ENCODE assay signal across 13 cellular contexts in the genomic region with DNA sequence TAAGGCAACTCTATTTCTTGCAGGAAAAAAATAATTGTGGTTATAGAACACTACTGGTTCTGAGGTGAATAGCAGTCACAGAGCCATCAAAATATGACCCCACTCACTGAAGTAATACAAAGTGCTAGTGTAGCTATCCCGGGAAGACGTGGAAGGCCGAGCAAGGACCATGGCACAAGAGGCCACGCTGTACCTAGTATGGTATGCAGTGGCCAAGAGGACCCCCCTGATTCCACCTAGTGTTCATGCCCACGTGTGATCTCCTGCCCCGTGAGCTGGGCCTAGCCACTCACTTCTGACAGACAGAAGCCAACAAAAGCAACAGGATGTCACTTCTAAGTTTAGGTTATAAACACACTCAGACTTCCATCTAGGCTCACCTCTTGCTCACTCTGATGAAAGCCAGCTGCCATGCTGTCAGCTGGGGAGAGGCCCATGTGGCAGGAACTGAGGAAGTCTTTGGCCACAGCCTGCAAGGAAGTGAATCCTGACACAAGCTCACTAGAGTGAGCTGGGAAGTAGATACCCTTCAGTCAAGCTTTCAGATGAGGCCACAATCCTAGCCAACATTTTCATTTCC. TPM values are rescaled to one million over a fixed set of nuclear protein-coding genes. Genes with fewer than 3 reads are reported as not detected.
DNase-seq lines count a peak whose midpoint lies in the region; ATAC-seq and TF ChIP-seq lines count a peak whose summit lies in the region.
"Had no signal": no experiment of that assay in that cellular context is flagged by ENCODE, and none has a peak within 500 bp of the region (broad histone marks: within the 10 kb centered on the region; RNA-seq: fewer than 3 reads in every experiment).

No MANE protein-coding gene starts in this region.

- ATAC-seq in right cardiac atrium = no peak
- no peak for ATAC-seq in stimulated activated effector memory CD8-positive, alpha-beta T cell treated with anti-CD3 and anti-CD28 coated beads, Interleukin-12 subunit alpha, Interleukin-12 subunit beta, amount 100 ng/mL, for 72 hours
- no peak for ATAC-seq in GM18502 (IDR thresholded peaks at IDR 0.05; ENCODE audit: poor library complexity, unreplicated experiment)

- intact Hi-C loops in right cardiac atrium (cut with DNase I) = no loop called here

- no peaks in the 10 kb centered on the region for H3K9me3 Mint-ChIP-seq in stimulated activated effector memory CD8-positive, alpha-beta T cell treated with anti-CD3 and anti-CD28 coated beads, Interleukin-12 subunit alpha, Interleukin-12 subunit beta, amount 100 ng/mL, for 72 hours

- H3K27me3 ChIP-seq in cardiac muscle cell (no peaks in the 10 kb centered on the region), right cardiac atrium (ENCODE audit: control insufficient read depth, insufficient read depth) (no peaks in the 10 kb centered on the region)
- no peaks in the 10 kb centered on the region for H3K27me3 ChIP-seq in effector memory CD4-positive, alpha-beta T cell (replicated peaks; ENCODE audit: control insufficient read depth, insufficient read depth, low read length, poor library complexity, severe bottlenecking)
- H3K27me3 ChIP-seq: sigmoid colon had no signal

- H3K27ac Mint-ChIP-seq in stimulated activated effector memory CD8-positive, alpha-beta T cell treated with anti-CD3 and anti-CD28 coated beads, Interleukin-12 subunit alpha, Interleukin-12 subunit beta, amount 100 ng/mL, for 72 hours = peak overlapping the region; percentile 46

- no peaks in the 10 kb centered on the region for H3K4me1 ChIP-seq in cardiac muscle cell (ENCODE audit: low read depth)
- H3K4me1 ChIP-seq in right cardiac atrium (ENCODE audit: control insufficient read depth, insufficient read depth, low read length) = no peaks in the 10 kb centered on the region
- no peaks in the 10 kb centered on the region for H3K4me1 ChIP-seq in effector memory CD4-positive, alpha-beta T cell (ENCODE audit: control insufficient read depth, insufficient read depth, low read length, poor library complexity, severe bottlenecking)
- H3K4me1 ChIP-seq: sigmoid colon had no signal

- no peaks in the 10 kb centered on the region for H3K9me3 ChIP-seq in cardiac muscle cell (ENCODE audit: low read depth)
- H3K9me3 ChIP-seq in right cardiac atrium (ENCODE audit: control insufficient read depth, low read length) = no peaks in the 10 kb centered on the region
- no peaks in the 10 kb centered on the region for H3K9me3 ChIP-seq in effector memory CD4-positive, alpha-beta T cell (ENCODE audit: control insufficient read depth, low read length)
- H3K9me3 ChIP-seq: sigmoid colon had no signal

- H3K27ac ChIP-seq in cardiac muscle cell (peak overlapping the region; percentile 68), right cardiac atrium (ENCODE audit: low read length) (no peak overlapping the region)
- H3K27ac ChIP-seq in effector memory CD4-positive, alpha-beta T cell (ENCODE audit: insufficient read depth, low read length, poor library complexity, severe bottlenecking) = peak overlapping the region; percentile 6
- H3K27ac ChIP-seq: sigmoid colon had no signal

- peaks cover 98% of the 10 kb centered on the region for H3K36me3 Mint-ChIP-seq in stimulated activated effector memory CD8-positive, alpha-beta T cell treated with anti-CD3 and anti-CD28 coated beads, Interleukin-12 subunit alpha, Interleukin-12 subunit beta, amount 100 ng/mL, for 72 hours

- peaks cover 47% of the 10 kb centered on the region for H3K4me1 Mint-ChIP-seq in stimulated activated effector memory CD8-positive, alpha-beta T cell treated with anti-CD3 and anti-CD28 coated beads, Interleukin-12 subunit alpha, Interleukin-12 subunit beta, amount 100 ng/mL, for 72 hours

- H3K4me3 Mint-ChIP-seq in stimulated activated effector memory CD8-positive, alpha-beta T cell treated with anti-CD3 and anti-CD28 coated beads, Interleukin-12 subunit alpha, Interleukin-12 subunit beta, amount 100 ng/mL, for 72 hours = no peak overlapping the region

- no peak for TF ChIP-seq CTCF in cardiac muscle cell (IDR thresholded peaks at IDR 0.05; ENCODE audit: low read depth, low read length)

- no peak for DNase-seq in cardiac muscle cell (ENCODE audit: low read depth in 1 of 2, low spot score in 1 of 2)
- DNase-seq in right cardiac atrium = no peak
- peak; percentile 69 for DNase-seq in MV-4-11 (lab: John Stamatoyannopoulos, UW)
- DNase-seq in effector memory CD4-positive, alpha-beta T cell = no peak
- DNase-seq in stimulated activated effector memory CD8-positive, alpha-beta T cell treated with anti-CD3 and anti-CD28 coated beads, Interleukin-12 subunit alpha, Interleukin-12 subunit beta, amount 100 ng/mL, for 72 hours (ENCODE audit: low spot score in 2 of 2) = no peak
- DNase-seq in putamen (ENCODE audit: low spot score) = no peak
- no peak for DNase-seq in COLO668 (lab: John Stamatoyannopoulos, UW; ENCODE audit: unreplicated experiment)
- DNase-seq: amygdala, islet precursor cell, NCI-H82, sigmoid colon, substantia nigra had no signal

- WGBS in right cardiac atrium = 90% methylated on average over 6 of the region's 6 CpGs

- H3K4me3 ChIP-seq in cardiac muscle cell (no peak overlapping the region), right cardiac atrium (ENCODE audit: low read length) (no peak overlapping the region)
- H3K4me3 ChIP-seq in effector memory CD4-positive, alpha-beta T cell (ENCODE audit: insufficient read depth, low read depth, low read length, poor library complexity, severe bottlenecking) = no peak overlapping the region
- H3K4me3 ChIP-seq: sigmoid colon had no signal

- H3K36me3 ChIP-seq in cardiac muscle cell = peaks cover 61% of the 10 kb centered on the region
- peaks cover 46% of the 10 kb centered on the region for H3K36me3 ChIP-seq in effector memory CD4-positive, alpha-beta T cell (ENCODE audit: control insufficient read depth, insufficient read depth, low read length)

RNA-seq across cellular contexts. Expression of a gene that starts 21.7 kb away (rescaled TPM):
- total RNA-seq in cardiac muscle cell (86.9 and 191 TPM in 2 replicates), right cardiac atrium (10 to 100 TPM; 55.0 to 91.9 (median 79.7) TPM)
- polyA plus RNA-seq in cardiac muscle cell (56.2 and 112 TPM in 2 replicates), right cardiac atrium (34.1 TPM)

RNA-seq across cellular contexts. Expression of a gene that starts 35.2 kb away (rescaled TPM):
- total RNA-seq in cardiac muscle cell = 71.8 and 106 TPM in 2 replicates
- polyA plus RNA-seq in cardiac muscle cell = 39.6 and 74.3 TPM in 2 replicates
- 10 to 100 TPM; 59.4 to 62.1 (median 60.6) TPM for total RNA-seq in right cardiac atrium
- 26.0 TPM for polyA plus RNA-seq in right cardiac atrium

RNA-seq across cellular contexts. Expression of a gene that starts 35.9 kb away (rescaled TPM):
- total RNA-seq in cardiac muscle cell (17.9 and 24.9 TPM in 2 replicates), right cardiac atrium (10 to 100 TPM; 13.9 to 18.5 (median 16.4) TPM)
- polyA plus RNA-seq in cardiac muscle cell (24.5 and 25.5 TPM in 2 replicates), right cardiac atrium (10.2 TPM)
